ENCODE assay signal across 9 cellular contexts in the genomic region with DNA sequence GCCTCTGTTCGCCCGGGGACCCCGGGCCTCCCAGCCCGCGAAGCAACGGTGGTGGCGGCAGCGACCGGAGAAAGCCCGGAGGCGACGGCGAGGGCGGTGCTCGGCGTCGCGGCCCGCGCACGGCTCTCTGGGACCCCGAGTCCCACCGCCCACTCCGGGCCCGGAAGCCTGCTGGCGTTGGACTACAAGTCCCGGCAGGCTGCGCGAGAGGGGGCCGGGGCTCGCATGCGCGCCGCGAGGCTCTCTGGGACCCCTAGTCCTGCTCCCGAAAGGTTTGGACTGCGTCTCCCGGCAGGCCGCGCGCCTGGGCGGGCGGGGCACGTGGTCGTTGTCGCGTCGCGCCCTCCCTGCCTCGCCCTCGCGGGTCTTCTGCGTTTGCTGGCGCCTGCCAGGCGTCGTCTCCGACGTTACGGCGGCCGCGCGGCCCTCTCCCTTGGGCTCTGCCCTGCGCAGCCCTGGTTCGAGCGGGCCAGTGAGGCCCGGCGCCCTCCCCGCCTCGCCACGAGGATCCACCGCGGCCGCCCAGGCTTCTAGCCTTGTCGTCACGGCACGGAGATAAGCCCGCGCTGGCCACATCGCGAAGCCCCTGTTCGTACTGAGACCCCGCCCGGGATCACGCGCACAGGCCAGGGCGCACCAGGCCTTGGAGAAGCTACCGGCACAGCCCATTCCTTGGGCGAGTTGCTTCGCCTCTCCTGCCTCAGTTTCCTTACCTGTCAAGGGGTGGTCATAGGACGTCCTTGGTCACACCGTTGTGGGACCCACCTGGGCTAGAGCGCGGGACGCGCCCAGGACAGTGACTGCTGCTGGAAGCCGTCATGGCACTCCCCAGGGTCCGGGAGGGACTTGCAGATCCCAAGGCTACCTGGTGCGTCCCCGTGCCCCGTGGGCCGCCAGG. TPM values are rescaled to one million over a fixed set of nuclear protein-coding genes. Genes with fewer than 3 reads are reported as not detected.
DNase-seq lines count a peak whose midpoint lies in the region; ATAC-seq, FAIRE-seq and TF ChIP-seq lines count a peak whose summit lies in the region.
"Had no signal": no experiment of that assay in that cellular context is flagged by ENCODE, and none has a peak within 500 bp of the region (broad histone marks: within the 10 kb centered on the region; RNA-seq: fewer than 3 reads in every experiment).

A gene (minus strand): TSS at position 75 of the 898 bp plus-strand sequence. CDS start 549 bp downstream, outside the sequence.

- peak; percentile 32 for FAIRE-seq in TTC549 (lab: Jason Lieb, UNC)
- FAIRE-seq: A204.1 had no signal

- peak; percentile 91 for ATAC-seq in GM18520 (IDR thresholded peaks at IDR 0.05; ENCODE audit: unreplicated experiment)
- peak; percentile 87 for ATAC-seq in HG03064 (IDR thresholded peaks at IDR 0.05; ENCODE audit: low read depth, unreplicated experiment)
- ATAC-seq in body of pancreas: peak; percentile 94
- peak; percentile 51 to 59 for ATAC-seq in gastrocnemius medialis

- in situ Hi-C loops in gastrocnemius medialis (cut with MboI; ENCODE audit: low sequenced_read_pairs in 4 of 4): no loop called here

- H3K9me3 ChIP-seq in body of pancreas (no peaks in the 10 kb centered on the region), gastrocnemius medialis (no peaks in the 10 kb centered on the region)

- H3K27ac ChIP-seq in 22Rv1: peak within 1 kb of the TSS; percentile 68
- H3K27ac ChIP-seq in body of pancreas: peak within 1 kb of the TSS; percentile 65 to 91 (median 85)
- peak within 1 kb of the TSS; percentile 93 to 98 (median 96) for H3K27ac ChIP-seq in gastrocnemius medialis

- peaks cover 63% of the 10 kb centered on the region for H3K4me1 ChIP-seq in body of pancreas
- H3K4me1 ChIP-seq in gastrocnemius medialis: peaks cover 43 to 50% of the 10 kb centered on the region in 2 donors

- H3K27me3 ChIP-seq in body of pancreas (no peaks in the 10 kb centered on the region), gastrocnemius medialis (no peaks in the 10 kb centered on the region)

- 5 to 15% methylated on average over 2 to 82 of the region's 102 CpGs for WGBS in body of pancreas, 2 donors

- no peak for TF ChIP-seq CTCF in 22Rv1 (IDR thresholded peaks at IDR 0.05)
- no peak for TF ChIP-seq CTCF in body of pancreas (IDR thresholded peaks at IDR 0.05)
- TF ChIP-seq CTCF in gastrocnemius medialis (IDR thresholded peaks at IDR 0.05 in 4 of 5, conservative IDR thresholded peaks at IDR 0.05 in 1 of 5): no peak

- H3K4me3 ChIP-seq in body of pancreas: peak within 1 kb of the TSS; percentile 56 to 88
- peak within 1 kb of the TSS; percentile 72 to 85 (median 78) for H3K4me3 ChIP-seq in gastrocnemius medialis

- intact Hi-C loops in body of pancreas (cut with DNase I) (no loop called here), gastrocnemius medialis (cut with DNase I; ENCODE audit: low total_unique reads) (loop anchor here (1.0 to 5.0 kb wide), 8 partner anchors 104 to 511 kb away; a partner anchor contains a TSS)

- peak; percentile 78 for DNase-seq in NCI-H2107 treated with DMSO at 0.1 percent for 48 hours (lab: John Stamatoyannopoulos, UW; ENCODE audit: unreplicated experiment)
- peak; percentile 97 to 98 (median 98) for DNase-seq in body of pancreas
- DNase-seq in iPS DF 4.7 (ENCODE audit: extremely low read depth, low spot score): peak; percentile 84
- DNase-seq in gastrocnemius medialis: peak; percentile 97 to 98

- H3K36me3 ChIP-seq in body of pancreas (replicated peaks in 1 of 2; ENCODE audit: insufficient read depth in 1 of 2, low read depth in 2 of 2) (no peaks in the 10 kb centered on the region), gastrocnemius medialis (no peaks in the 10 kb centered on the region)

- TF ChIP-seq POLR2A in body of pancreas (IDR thresholded peaks at IDR 0.05) (peak; percentile 43 to 71 (median 65)), gastrocnemius medialis (IDR thresholded peaks at IDR 0.05) (peak; percentile 82 to 84)

RNA-seq across cellular contexts. Expression of the gene that starts here (rescaled TPM):
- 100 to 1,000 TPM; 129 to 144 TPM for total RNA-seq in body of pancreas
- total RNA-seq in gastrocnemius medialis: 100 to 1,000 TPM; 407 to 555 (median 524) TPM

Comparison
In these comparisons a context has a peak if more than half of its experiments do, and no peak if none do; other contexts are left out.
1. Peak in every context shown above with its lines: DNase-seq, ATAC-seq, H3K4me3 ChIP-seq and H3K27ac ChIP-seq.